Comparison of ENCODE assay signal across 12 cellular contexts in the genomic region with DNA sequence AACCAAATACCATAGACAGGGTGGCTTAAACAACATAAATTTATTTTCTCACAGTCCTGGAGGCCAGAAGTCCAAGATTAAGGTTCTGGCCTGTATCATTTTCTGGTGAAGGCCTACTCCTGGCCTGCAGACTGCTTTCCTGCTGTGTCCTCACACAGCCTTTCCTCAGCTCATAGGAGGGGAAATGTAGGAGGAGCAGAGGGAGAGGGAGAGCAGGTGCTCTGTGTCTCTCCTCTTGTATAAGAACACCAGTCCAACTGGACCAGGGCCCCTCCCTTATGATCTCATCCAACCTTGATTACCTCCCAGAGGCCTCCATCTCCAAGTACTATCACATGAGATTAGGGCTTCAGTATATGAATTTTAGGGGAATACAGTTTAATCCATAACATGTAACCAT. TPM values are rescaled to one million over a fixed set of nuclear protein-coding genes. Genes with fewer than 3 reads are reported as not detected.
DNase-seq lines count a peak whose midpoint lies in the region; ATAC-seq and TF ChIP-seq lines count a peak whose summit lies in the region.
"Had no signal": no experiment of that assay in that cellular context is flagged by ENCODE, and none has a peak within 500 bp of the region (broad histone marks: within the 10 kb centered on the region; RNA-seq: fewer than 3 reads in every experiment).

No MANE protein-coding gene starts in this region.

- ATAC-seq in esophagus mucosa: peak; percentile 80
- ATAC-seq in upper lobe of left lung (ENCODE audit: low FRiP score in 2 of 2): no peak

- H3K4me1 ChIP-seq in sigmoid colon: peaks cover 0 to 63% (median 41%) of the 10 kb centered on the region in 4 donors
- peaks cover 16 to 32% (median 18%) of the 10 kb centered on the region in 4 donors for H3K4me1 ChIP-seq in upper lobe of left lung
- H3K4me1 ChIP-seq: vagina had no signal

- DNase-seq in NCI-H1417 (lab: John Stamatoyannopoulos, UW) (peak; percentile 3 to 85 (median 61)), NCI-H510A (lab: John Stamatoyannopoulos, UW) (peak; percentile 61), sigmoid colon (no peak), upper lobe of left lung (no peak), cortex of kidney (lab: John Stamatoyannopoulos, UW) (no peak), NCI-H187 treated with DMSO at 0.1 percent for 48 hours (lab: John Stamatoyannopoulos, UW) (no peak)
- DNase-seq: activated CD8-positive, alpha-beta memory T cell treated with anti-CD3 and anti-CD28 coated beads for 24 hours; activated naive CD4-positive, alpha-beta T cell treated with Interleukin-2 at 50 U/mL for 16 hours; brain microvascular endothelial cell; SK-N-SH had no signal

- no peak for TF ChIP-seq CTCF in sigmoid colon (IDR thresholded peaks at IDR 0.05)
- no peak for TF ChIP-seq CTCF in upper lobe of left lung (IDR thresholded peaks at IDR 0.05)

- H3K9me3 ChIP-seq in sigmoid colon: no peaks in the 10 kb centered on the region
- H3K9me3 ChIP-seq in upper lobe of left lung: no peaks in the 10 kb centered on the region
- H3K9me3 ChIP-seq: SK-N-SH, vagina had no signal

- intact Hi-C loops in sigmoid colon (cut with DNase I): no loop called here

- no peaks in the 10 kb centered on the region for H3K27me3 ChIP-seq in sigmoid colon
- no peaks in the 10 kb centered on the region for H3K27me3 ChIP-seq in upper lobe of left lung
- H3K27me3 ChIP-seq: brain microvascular endothelial cell, vagina had no signal

- TF ChIP-seq EP300 in sigmoid colon (IDR thresholded peaks at IDR 0.05) (no peak), upper lobe of left lung (IDR thresholded peaks at IDR 0.05) (no peak)

- H3K4me3 ChIP-seq in sigmoid colon (no peak overlapping the region), upper lobe of left lung (no peak overlapping the region)
- H3K4me3 ChIP-seq: vagina had no signal

- no peak for TF ChIP-seq POLR2A in sigmoid colon (IDR thresholded peaks at IDR 0.05)
- TF ChIP-seq POLR2A in upper lobe of left lung (IDR thresholded peaks at IDR 0.05): no peak

- no peaks in the 10 kb centered on the region for H3K36me3 ChIP-seq in sigmoid colon
- no peaks in the 10 kb centered on the region for H3K36me3 ChIP-seq in upper lobe of left lung
- H3K36me3 ChIP-seq: brain microvascular endothelial cell, vagina had no signal

- H3K27ac ChIP-seq in sigmoid colon: peak overlapping the region in 3 of 4 donors; percentile 29 to 51 (median 41)
- no peak overlapping the region for H3K27ac ChIP-seq in upper lobe of left lung
- H3K27ac ChIP-seq: brain microvascular endothelial cell, vagina had no signal

RNA-seq across cellular contexts. Expression of a gene that starts 34.3 kb away (rescaled TPM):
- total RNA-seq in esophagus mucosa (8.4 TPM), sigmoid colon (10 to 100 TPM; 34.2 to 63.1 (median 55.9) TPM), upper lobe of left lung (100 to 1,000 TPM in 1 of 6 donors, 10 to 100 TPM in 5; 53.3 to 122 (median 66.3) TPM)
- 10 to 100 TPM in 2 of 3 donors, 1 to 10 TPM in 1; 7.8 to 18.5 (median 10.7) TPM for polyA plus RNA-seq in sigmoid colon

Comparison
In these comparisons a context has a peak if more than half of its experiments do, and no peak if none do; other contexts are left out.
1. DNase-seq: peak in NCI-H1417 (3 of 3) and NCI-H510A (single experiment); none in sigmoid colon (single experiment), upper lobe of left lung (0 of 2), cortex of kidney (single experiment) and NCI-H187 treated with DMSO at 0.1 percent for 48 hours (single experiment).
2. H3K27ac ChIP-seq: peak in sigmoid colon (3 of 4); none in upper lobe of left lung (0 of 4).